8 cellular contexts compared by ENCODE assay signal in genomic region chr2:213934560-213934959, GRCh38.
DNase-seq lines count a peak whose midpoint lies in the region; ATAC-seq, FAIRE-seq and TF ChIP-seq lines count a peak whose summit lies in the region.

No MANE protein-coding gene starts in this region.

- H3K27ac Mint-ChIP-seq in T-helper 2 cell treated with Interferon-gamma antibody and Interleukin-4, amounts not matched to agents 5 μg/mL and 100 μg/mL, for 36 hours = no peak overlapping the region

- no peaks in the 10 kb centered on the region for H3K9me3 Mint-ChIP-seq in T-helper 2 cell treated with Interferon-gamma antibody and Interleukin-4, amounts not matched to agents 5 μg/mL and 100 μg/mL, for 36 hours

- H3K36me3 ChIP-seq in stomach = no peaks in the 10 kb centered on the region

- peak in 4 of 7 experiments; percentile 20 to 37 (median 24) for TF ChIP-seq CTCF in stomach (IDR thresholded peaks at IDR 0.05)

- no peak for FAIRE-seq in frontal cortex (lab: Jason Lieb, UNC)

- TF ChIP-seq EP300 in Ishikawa (IDR thresholded peaks at IDR 0.05; ENCODE audit: borderline replicate concordance) (no peak), stomach (IDR thresholded peaks at IDR 0.05) (no peak)

- no peaks in the 10 kb centered on the region for H3K27me3 Mint-ChIP-seq in T-helper 2 cell treated with Interferon-gamma antibody and Interleukin-4, amounts not matched to agents 5 μg/mL and 100 μg/mL, for 36 hours (ENCODE audit: low read depth)

- H3K4me1 ChIP-seq in stomach = no peaks in the 10 kb centered on the region

- H3K4me3 Mint-ChIP-seq in T-helper 2 cell treated with Interferon-gamma antibody and Interleukin-4, amounts not matched to agents 5 μg/mL and 100 μg/mL, for 36 hours = no peak overlapping the region

- H3K27me3 ChIP-seq in stomach = no peaks in the 10 kb centered on the region

- peak; percentile 48 for DNase-seq in NCI-H82 (lab: John Stamatoyannopoulos, UW)
- DNase-seq in NCI-H82 treated with DMSO at 0.1 percent for 48 hours (lab: John Stamatoyannopoulos, UW; ENCODE audit: unreplicated experiment) = no peak
- peak; percentile 12 for DNase-seq in dermis blood vessel endothelial cell
- DNase-seq in stomach = no peak
- DNase-seq in T-helper 2 cell treated with Interferon-gamma antibody and Interleukin-4, amounts not matched to agents 5 μg/mL and 100 μg/mL, for 36 hours (ENCODE audit: low spot score) = no peak
- no peak for DNase-seq in frontal cortex (ENCODE audit: low spot score in 2 of 2)

- H3K4me1 Mint-ChIP-seq in T-helper 2 cell treated with Interferon-gamma antibody and Interleukin-4, amounts not matched to agents 5 μg/mL and 100 μg/mL, for 36 hours (ENCODE audit: low read depth) = peaks cover 2% of the 10 kb centered on the region

- no peak overlapping the region for H3K4me3 ChIP-seq in stomach

- no peaks in the 10 kb centered on the region for H3K9me3 ChIP-seq in stomach

- peak; percentile 54 for TF ChIP-seq RAD21 in Ishikawa (IDR thresholded peaks at IDR 0.05; ENCODE audit: low read depth)

- ATAC-seq in GM21723 (IDR thresholded peaks at IDR 0.05; ENCODE audit: unreplicated experiment) = peak; percentile 99

- WGBS in stomach, 5 donors = 81 to 100% (median 94%) methylated on average over 1 of the region's 1 CpG

- H3K36me3 Mint-ChIP-seq in T-helper 2 cell treated with Interferon-gamma antibody and Interleukin-4, amounts not matched to agents 5 μg/mL and 100 μg/mL, for 36 hours (ENCODE audit: low read depth) = no peaks in the 10 kb centered on the region

- no peak overlapping the region for H3K27ac ChIP-seq in stomach

- intact Hi-C loops in stomach (cut with DNase I; ENCODE audit: low total_unique reads) = no loop called here

- TF ChIP-seq POLR2A in stomach (IDR thresholded peaks at IDR 0.05) = no peak

TF ChIP-seq in Ishikawa, 13 proteins besides CTCF, POLR2A, EP300 and RAD21:
- TF ChIP-seq TEAD4 (IDR thresholded peaks at IDR 0.05) (no peak), CREB1 (IDR thresholded peaks at IDR 0.05; ENCODE audit: low read depth) (no peak), TAF1 (IDR thresholded peaks at IDR 0.05; ENCODE audit: low read depth) (no peak), TCF12 (IDR thresholded peaks at IDR 0.05; ENCODE audit: low read depth) (no peak), NFIC (IDR thresholded peaks at IDR 0.05) (no peak), CEBPB (IDR thresholded peaks at IDR 0.05) (no peak), ZBTB7A (IDR thresholded peaks at IDR 0.05; ENCODE audit: low read depth) (no peak), YY1 (IDR thresholded peaks at IDR 0.05; ENCODE audit: low read depth) (no peak), REST (IDR thresholded peaks at IDR 0.05; ENCODE audit: low read depth) (no peak), MAX (IDR thresholded peaks at IDR 0.05) (no peak), FOXM1 (IDR thresholded peaks at IDR 0.05; ENCODE audit: borderline replicate concordance, low read depth) (no peak), USF1 (IDR thresholded peaks at IDR 0.05) (no peak), EGR1 (IDR thresholded peaks at IDR 0.05) (no peak)
TF ChIP-seq in Ishikawa: peak in this region for 0.

Comparison
In these comparisons a context has a peak if more than half of its experiments do, and no peak if none do; other contexts are left out.
1. DNase-seq: peak in NCI-H82 (single experiment) and dermis blood vessel endothelial cell (single experiment); none in NCI-H82 treated with DMSO at 0.1 percent for 48 hours (single experiment), stomach (single experiment), T-helper 2 cell treated with Interferon-gamma antibody and Interleukin-4, amounts not matched to agents 5 μg/mL and 100 μg/mL, for 36 hours (single experiment) and frontal cortex (0 of 2).